23 cellular contexts compared by ENCODE assay signal in the genomic region with DNA sequence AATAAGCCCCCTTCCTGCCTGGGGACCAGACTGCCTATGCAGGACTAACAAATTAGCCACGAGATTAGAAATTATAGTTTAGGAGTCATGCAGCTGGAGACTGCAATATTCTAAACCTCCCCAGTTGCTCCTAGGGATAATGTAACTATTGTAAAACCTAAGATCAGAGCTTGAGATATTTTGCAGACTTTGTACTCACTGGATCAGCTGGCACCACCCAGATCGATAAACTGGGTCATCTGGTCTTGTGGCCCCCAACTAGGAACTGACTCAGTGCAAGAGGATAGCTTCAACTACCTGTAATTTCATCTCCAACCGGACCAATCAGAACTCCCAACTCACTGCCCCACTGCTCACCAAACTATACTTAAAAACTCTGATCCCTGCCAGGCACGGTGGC. TPM values are rescaled to one million over a fixed set of nuclear protein-coding genes. Genes with fewer than 3 reads are reported as not detected.
DNase-seq lines count a peak whose midpoint lies in the region; ATAC-seq, FAIRE-seq and TF ChIP-seq lines count a peak whose summit lies in the region.
"Had no signal": no experiment of that assay in that cellular context is flagged by ENCODE, and none has a peak within 500 bp of the region (broad histone marks: within the 10 kb centered on the region; RNA-seq: fewer than 3 reads in every experiment).

No MANE protein-coding gene starts in this region.

- H3K27ac ChIP-seq in HepG2 (ENCODE audit: extremely low read length, insufficient read depth, low read length) (no peak overlapping the region), right lobe of liver (no peak overlapping the region), mesenchymal stem cell (ENCODE audit: low read length, poor library complexity, severe bottlenecking) (no peak overlapping the region), small intestine (ENCODE audit: low read depth in 1 of 2, low read length in 1 of 2) (no peak overlapping the region), neural progenitor cell (no peak overlapping the region), breast epithelium (no peak overlapping the region)
- H3K27ac ChIP-seq: BLaER1 had no signal

- H3K4me1 ChIP-seq in HepG2 (ENCODE audit: insufficient read depth, low read length) (peaks cover 35% of the 10 kb centered on the region), right lobe of liver (no peaks in the 10 kb centered on the region), mesenchymal stem cell (ENCODE audit: control insufficient read depth, insufficient read depth, low read depth, low read length) (no peaks in the 10 kb centered on the region), small intestine (ENCODE audit: control insufficient read depth in 2 of 2, insufficient read depth in 1 of 2, low read depth in 1 of 2, low read length in 1 of 2) (no peaks in the 10 kb centered on the region), neural progenitor cell (no peaks in the 10 kb centered on the region), breast epithelium (no peaks in the 10 kb centered on the region)
- H3K4me1 ChIP-seq: BE2C, BLaER1 had no signal

- H2BK120ac ChIP-seq in mesenchymal stem cell (ENCODE audit: low read depth, low read length): no peak overlapping the region

- no peak for TF ChIP-seq POLR2A in HepG2 (IDR thresholded peaks at IDR 0.05; ENCODE audit: insufficient read depth in 1 of 2, low read depth in 2 of 2, low read length in 2 of 2)
- TF ChIP-seq POLR2A in right lobe of liver (IDR thresholded peaks at IDR 0.05): no peak
- no peak for TF ChIP-seq POLR2A in breast epithelium (IDR thresholded peaks at IDR 0.05)

- H2BK15ac ChIP-seq in mesenchymal stem cell (ENCODE audit: low read depth, poor library complexity, severe bottlenecking): no peak overlapping the region

- H3K9me3 ChIP-seq in HepG2 (ENCODE audit: low read length): peaks cover 13% of the 10 kb centered on the region
- no peaks in the 10 kb centered on the region for H3K9me3 ChIP-seq in right lobe of liver
- H3K9me3 ChIP-seq in mesenchymal stem cell (ENCODE audit: control insufficient read depth, low read length): peaks cover 10% of the 10 kb centered on the region
- no peaks in the 10 kb centered on the region for H3K9me3 ChIP-seq in small intestine (ENCODE audit: control insufficient read depth, low read depth)
- peaks cover 5% of the 10 kb centered on the region for H3K9me3 ChIP-seq in neural progenitor cell (ENCODE audit: low read depth)
- peaks cover 0 to 6% of the 10 kb centered on the region in 2 donors for H3K9me3 ChIP-seq in breast epithelium
- H3K9me3 ChIP-seq: BE2C had no signal

- H3K27me3 ChIP-seq in HepG2 (ENCODE audit: control insufficient read depth in 1 of 2, insufficient read depth in 2 of 2, low read length in 2 of 2) (no peaks in the 10 kb centered on the region), right lobe of liver (no peaks in the 10 kb centered on the region), mesenchymal stem cell (ENCODE audit: control insufficient read depth in 1 of 2, insufficient read depth in 1 of 2, low read length in 2 of 2) (no peaks in the 10 kb centered on the region), small intestine (ENCODE audit: control insufficient read depth in 2 of 2, insufficient read depth in 2 of 2, low read length in 2 of 2) (no peaks in the 10 kb centered on the region), neural progenitor cell (no peaks in the 10 kb centered on the region), breast epithelium (no peaks in the 10 kb centered on the region)
- H3K27me3 ChIP-seq: BE2C, BLaER1 had no signal

- no peak overlapping the region for H3K23ac ChIP-seq in mesenchymal stem cell (ENCODE audit: low read length in 2 of 2)

- no peaks in the 10 kb centered on the region for H3K4me1 Mint-ChIP-seq in neural progenitor cell
- H3K4me1 Mint-ChIP-seq: CD14-positive monocyte; CD4-positive, alpha-beta memory T cell; CD8-positive, alpha-beta memory T cell had no signal

- in situ Hi-C loops in HepG2 (cut with HindIII; ENCODE audit: extremely low pct_ligation_motif_present, low pct_unique_long_range_greater_than_20kb): no loop called here

- no peak overlapping the region for H2BK5ac ChIP-seq in mesenchymal stem cell (ENCODE audit: low read depth, low read length, poor library complexity, severe bottlenecking)

- no peak overlapping the region for H3K14ac ChIP-seq in mesenchymal stem cell (ENCODE audit: low read length in 2 of 2)

- no peak overlapping the region for H2AK5ac ChIP-seq in mesenchymal stem cell (ENCODE audit: low read length, severe bottlenecking)

- TF ChIP-seq RAD21 in HepG2 (CRISPR knock-in tag; IDR thresholded peaks at IDR 0.05): no peak

- H3K4ac ChIP-seq in mesenchymal stem cell (ENCODE audit: low read depth in 1 of 2, low read length in 2 of 2): no peak overlapping the region

- H3K9me3 Mint-ChIP-seq in neural progenitor cell: peaks cover 11% of the 10 kb centered on the region

- H3K79me2 ChIP-seq in HepG2 (ENCODE audit: insufficient read depth, low read length) (no peaks in the 10 kb centered on the region), neural progenitor cell (ENCODE audit: low read depth) (no peaks in the 10 kb centered on the region)

- no peak for TF ChIP-seq EP300 in HepG2 (IDR thresholded peaks at IDR 0.05; ENCODE audit: low read depth in 2 of 2, low read length in 2 of 2)
- no peak for TF ChIP-seq EP300 in HepG2 (CRISPR knock-in tag; IDR thresholded peaks at IDR 0.05; ENCODE audit: borderline replicate concordance)

- no peaks in the 10 kb centered on the region for H3K79me1 ChIP-seq in mesenchymal stem cell (replicated peaks; ENCODE audit: low read length, poor library complexity, severe bottlenecking)

- H4K8ac ChIP-seq in mesenchymal stem cell (ENCODE audit: low read length): no peak overlapping the region

- H2BK12ac ChIP-seq in mesenchymal stem cell (ENCODE audit: low read length in 2 of 2): no peak overlapping the region

- no peak overlapping the region for H3K18ac ChIP-seq in mesenchymal stem cell (ENCODE audit: low read depth in 1 of 2, low read length in 2 of 2)

- H2AFZ ChIP-seq in HepG2 (ENCODE audit: low read length) (no peak overlapping the region), mesenchymal stem cell (ENCODE audit: low read depth, low read length) (peak overlapping the region; percentile 4), neural progenitor cell (replicated peaks) (no peak overlapping the region)

- H3K27me3 Mint-ChIP-seq in neural progenitor cell (ENCODE audit: insufficient read depth, low read depth): no peaks in the 10 kb centered on the region
- H3K27me3 Mint-ChIP-seq: CD4-positive, alpha-beta memory T cell; CD4-positive, CD25-positive, alpha-beta regulatory T cell; CD8-positive, alpha-beta memory T cell had no signal

- H3K9ac ChIP-seq in HepG2 (ENCODE audit: insufficient read depth, low read depth, low read length): no peak overlapping the region
- no peak overlapping the region for H3K9ac ChIP-seq in mesenchymal stem cell (ENCODE audit: low read length)
- no peak overlapping the region for H3K9ac ChIP-seq in neural progenitor cell
- H3K9ac ChIP-seq: BLaER1 had no signal

- H4K20me1 ChIP-seq in HepG2 (ENCODE audit: insufficient read depth, low read length) (no peaks in the 10 kb centered on the region), neural progenitor cell (ENCODE audit: low read depth) (no peaks in the 10 kb centered on the region)
- H4K20me1 ChIP-seq: BLaER1 had no signal

- POLR2A ChIA-PET in HepG2 (lab: Yijun Ruan, JAX): interaction anchor here (1.0 kb wide), 1 partner anchor 38 kb away, joined by 4 read pairs; a partner anchor contains a TSS

- TF ChIP-seq CTCF in HepG2 (CRISPR knock-in tag; IDR thresholded peaks at IDR 0.05): no peak
- no peak for TF ChIP-seq CTCF in right lobe of liver (IDR thresholded peaks at IDR 0.05)
- TF ChIP-seq CTCF in neural progenitor cell (IDR thresholded peaks at IDR 0.05): no peak
- no peak for TF ChIP-seq CTCF in breast epithelium (IDR thresholded peaks at IDR 0.05)

- no peaks in the 10 kb centered on the region for H3F3A ChIP-seq in neural progenitor cell (ENCODE audit: low read depth)

- no peak overlapping the region for H3K27ac Mint-ChIP-seq in neural progenitor cell
- H3K27ac Mint-ChIP-seq: CD4-positive, alpha-beta memory T cell; CD4-positive, CD25-positive, alpha-beta regulatory T cell; CD8-positive, alpha-beta memory T cell had no signal

- FAIRE-seq in HepG2 (lab: Jason Lieb, UNC) (no peak), small intestine (lab: Jason Lieb, UNC) (no peak)
- FAIRE-seq: A204.1, D721Med, G401.6, GM12891, GM19239 had no signal

- CTCF ChIA-PET in HepG2 (lab: Yijun Ruan, JAX; ENCODE audit: low intra/inter-chr PET ratio, low total read pairs): no interaction called here

- H3K36me3 ChIP-seq in HepG2 (replicated peaks in 1 of 2; ENCODE audit: control insufficient read depth in 1 of 2, insufficient read depth in 2 of 2, low read length in 2 of 2): no peaks in the 10 kb centered on the region
- H3K36me3 ChIP-seq in right lobe of liver: no peaks in the 10 kb centered on the region
- no peaks in the 10 kb centered on the region for H3K36me3 ChIP-seq in mesenchymal stem cell (ENCODE audit: control insufficient read depth in 1 of 2, insufficient read depth in 2 of 2, low read depth in 1 of 2, low read length in 2 of 2)
- H3K36me3 ChIP-seq in small intestine (ENCODE audit: control insufficient read depth in 2 of 2, insufficient read depth in 2 of 2, low read length in 2 of 2): no peaks in the 10 kb centered on the region
- no peaks in the 10 kb centered on the region for H3K36me3 ChIP-seq in neural progenitor cell
- no peaks in the 10 kb centered on the region for H3K36me3 ChIP-seq in breast epithelium
- H3K36me3 ChIP-seq: BE2C had no signal

- DNase-seq in HepG2 (ENCODE audit: low spot score) (peak; percentile 35), right lobe of liver (no peak), mesenchymal stem cell (no peak), small intestine (peak; percentile 9), neural progenitor cell (ENCODE audit: low spot score) (no peak), breast epithelium (ENCODE audit: low spot score in 2 of 2) (no peak)
- DNase-seq: 8988T; ACHN; BE2C; C1 segment of cervical spinal cord; CD4-positive, alpha-beta memory T cell; CD4-positive, CD25-positive, alpha-beta regulatory T cell; CD8-positive, alpha-beta memory T cell; COR-L47; DMS79 treated with DMSO at 0.1 percent for 48 hours; GF-D8 had no signal

- H3K4me3 Mint-ChIP-seq in neural progenitor cell: no peak overlapping the region
- H3K4me3 Mint-ChIP-seq: CD14-positive monocyte; CD4-positive, alpha-beta memory T cell; CD4-positive, CD25-positive, alpha-beta regulatory T cell; CD8-positive, alpha-beta memory T cell had no signal

- H3K36me3 Mint-ChIP-seq in neural progenitor cell: peaks cover 5% of the 10 kb centered on the region

- H3K4me2 ChIP-seq in HepG2 (ENCODE audit: low read depth, low read length) (peak overlapping the region; percentile 29; the same call in 1 of the 2 replicates), mesenchymal stem cell (ENCODE audit: low read length, poor library complexity, severe bottlenecking) (no peak overlapping the region), neural progenitor cell (no peak overlapping the region)
- H3K4me2 ChIP-seq: BLaER1 had no signal

- BruUV-seq in HepG2 (replicated peaks; lab: Mats Ljungman, UMichigan): no TSS peak

- 63% methylated on average over 3 of the region's 4 CpGs for WGBS in HepG2 (ENCODE audit: low lambda C conversion rate)
- WGBS in right lobe of liver (ENCODE audit: insufficient coverage, low coverage, low lambda C conversion rate, missing lambda C conversion rate): 88% methylated on average over 3 of the region's 4 CpGs
- 96% methylated on average over 3 of the region's 4 CpGs for WGBS in mesenchymal stem cell
- 68 to 81% (median 75%) methylated on average over 4 of the region's 4 CpGs for WGBS in small intestine, 3 donors

- ATAC-seq in HepG2: peak; percentile 72
- no peak for ATAC-seq in right lobe of liver

- H3K4me3 ChIP-seq in HepG2 (replicated peaks in 1 of 3; ENCODE audit: insufficient read depth in 1 of 3, low read depth in 2 of 3, low read length in 3 of 3): no peak overlapping the region
- H3K4me3 ChIP-seq in right lobe of liver: no peak overlapping the region
- no peak overlapping the region for H3K4me3 ChIP-seq in mesenchymal stem cell (ENCODE audit: insufficient read depth in 1 of 2, low read depth in 1 of 2, low read length in 2 of 2)
- H3K4me3 ChIP-seq in small intestine (ENCODE audit: low read depth in 1 of 2, low read length in 2 of 2): no peak overlapping the region
- no peak overlapping the region for H3K4me3 ChIP-seq in neural progenitor cell
- no peak overlapping the region for H3K4me3 ChIP-seq in breast epithelium
- H3K4me3 ChIP-seq: BLaER1 had no signal

- no peak overlapping the region for H4K91ac ChIP-seq in mesenchymal stem cell (ENCODE audit: low read length)

- intact Hi-C loops in HepG2 (cut with micrococcal nuclease; ENCODE audit: unreplicated experiment): loop anchor here (1.0 kb wide), 1 partner anchor 9 kb away; no protein-coding TSS in a partner anchor
- intact Hi-C loops in right lobe of liver (cut with DNase I): no loop called here
- intact Hi-C loops in breast epithelium (cut with DNase I; ENCODE audit: low total_unique reads): no loop called here

RNA-seq across cellular contexts. Expression of a gene that starts 38.2 kb away (rescaled TPM):
- total RNA-seq in HepG2 (2016; rRNA removed; fragmentation: Illumina TruSeq; extraction: Trizol): 41.6 and 46.4 TPM in 2 replicates
- 20.3 and 22.3 TPM in 2 replicates for total RNA-seq in HepG2 (2016; cell fraction: cytosol; rRNA removed; fragmentation: Illumina TruSeq; extraction: Trizol; ENCODE audit: low read depth)
- 44.0 and 45.9 TPM in 2 replicates for total RNA-seq in HepG2 (2016; cell fraction: insoluble cytoplasmic fraction; rRNA removed; fragmentation: Illumina TruSeq; extraction: Trizol)
- total RNA-seq in HepG2 (2016; cell fraction: membrane; rRNA removed; fragmentation: Illumina TruSeq; extraction: Trizol): 37.1 and 46.9 TPM in 2 replicates
- 32.8 and 33.1 TPM in 2 replicates for total RNA-seq in HepG2 (2016; cell fraction: nucleus; rRNA removed; fragmentation: Illumina TruSeq; extraction: Trizol)
- 8.0 and 10.9 TPM in 2 replicates for polyA plus RNA-seq in HepG2 (2011; rRNA removed)
- 4.4 and 7.0 TPM in 2 replicates for polyA plus RNA-seq in HepG2 (2011; cell fraction: cytosol; rRNA removed)
- 6.7 and 8.1 TPM in 2 replicates for polyA plus RNA-seq in HepG2 (2011; cell fraction: nucleus; rRNA removed)
- polyA plus RNA-seq in HepG2 (2012): 28.3 and 30.1 TPM in 2 replicates
- 20.4 and 21.1 TPM in 2 replicates for polyA plus RNA-seq in HepG2 (2016; cell fraction: cytosol; fragmentation: Illumina TruSeq; extraction: Trizol; ENCODE audit: low read depth)
- 48.5 and 53.9 TPM in 2 replicates for polyA plus RNA-seq in HepG2 (2016; cell fraction: insoluble cytoplasmic fraction; fragmentation: Illumina TruSeq; extraction: Trizol; ENCODE audit: low read depth)
- 31.1 and 31.6 TPM in 2 replicates for polyA plus RNA-seq in HepG2 (2016; cell fraction: membrane; fragmentation: Illumina TruSeq; extraction: Trizol; ENCODE audit: low read depth)
- 36.8 and 38.2 TPM in 2 replicates for polyA plus RNA-seq in HepG2 (2016; cell fraction: nucleus; fragmentation: Illumina TruSeq; extraction: Trizol; ENCODE audit: insufficient read depth, low read depth)
- polyA minus RNA-seq in HepG2 (2011; rRNA and poly(A)+ RNA removed; ENCODE audit: low replicate concordance): 8.8 and 29.7 TPM in 2 replicates
- 11.5 and 11.8 TPM in 2 replicates for polyA minus RNA-seq in HepG2 (2011; cell fraction: cytosol; rRNA and poly(A)+ RNA removed)
- polyA minus RNA-seq in HepG2 (2011; cell fraction: nucleus; rRNA and poly(A)+ RNA removed): 39.3 and 44.4 TPM in 2 replicates
- 10 to 100 TPM; 13.3 to 23.9 (median 20.2) TPM for total RNA-seq in right lobe of liver
- 44.8 TPM for polyA plus RNA-seq in mesenchymal stem cell (2013, experiment 1 of 2)
- 43.8 TPM for polyA plus RNA-seq in mesenchymal stem cell (2013, experiment 2 of 2)
- polyA plus RNA-seq in small intestine: 10 to 100 TPM; 25.5 to 38.5 (median 29.7) TPM
- total RNA-seq in neural progenitor cell (ENCODE audit: low replicate concordance): 33.9 and 52.8 TPM in 2 replicates
- total RNA-seq in breast epithelium: 10 to 100 TPM; 33.8 to 39.8 (median 36.9) TPM

RNA-seq across cellular contexts. Expression of a gene that starts 52.0 kb away (rescaled TPM):
- total RNA-seq in HepG2 (2016; rRNA removed; fragmentation: Illumina TruSeq; extraction: Trizol) (78.4 and 114 TPM in 2 replicates), right lobe of liver (1 to 10 TPM; 4.9 to 9.4 (median 8.1) TPM), neural progenitor cell (ENCODE audit: low replicate concordance) (53.3 and 61.2 TPM in 2 replicates), breast epithelium (10 to 100 TPM; 18.2 to 28.8 (median 23.7) TPM)
- total RNA-seq in HepG2 (2016; cell fraction: cytosol; rRNA removed; fragmentation: Illumina TruSeq; extraction: Trizol; ENCODE audit: low read depth): 37.2 and 44.7 TPM in 2 replicates
- 77.5 and 119 TPM in 2 replicates for total RNA-seq in HepG2 (2016; cell fraction: insoluble cytoplasmic fraction; rRNA removed; fragmentation: Illumina TruSeq; extraction: Trizol)
- 39.2 and 47.0 TPM in 2 replicates for total RNA-seq in HepG2 (2016; cell fraction: membrane; rRNA removed; fragmentation: Illumina TruSeq; extraction: Trizol)
- total RNA-seq in HepG2 (2016; cell fraction: nucleus; rRNA removed; fragmentation: Illumina TruSeq; extraction: Trizol): 40.6 and 42.7 TPM in 2 replicates
- polyA plus RNA-seq in HepG2 (2011; rRNA removed) (16.4 and 23.6 TPM in 2 replicates), small intestine (10 to 100 TPM in 2 of 3 donors, 1 to 10 TPM in 1; 9.4 to 23.2 (median 13.0) TPM)
- 8.1 and 14.1 TPM in 2 replicates for polyA plus RNA-seq in HepG2 (2011; cell fraction: cytosol; rRNA removed)
- polyA plus RNA-seq in HepG2 (2011; cell fraction: nucleus; rRNA removed): 5.4 and 10.2 TPM in 2 replicates
- 18.8 and 26.8 TPM in 2 replicates for polyA plus RNA-seq in HepG2 (2012)
- 5.7 and 6.5 TPM in 2 replicates for polyA plus RNA-seq in HepG2 (2016; cell fraction: cytosol; fragmentation: Illumina TruSeq; extraction: Trizol; ENCODE audit: low read depth)
- 114 and 121 TPM in 2 replicates for polyA plus RNA-seq in HepG2 (2016; cell fraction: insoluble cytoplasmic fraction; fragmentation: Illumina TruSeq; extraction: Trizol; ENCODE audit: low read depth)
- 7.8 and 9.8 TPM in 2 replicates for polyA plus RNA-seq in HepG2 (2016; cell fraction: membrane; fragmentation: Illumina TruSeq; extraction: Trizol; ENCODE audit: low read depth)
- 73.3 and 78.2 TPM in 2 replicates for polyA plus RNA-seq in HepG2 (2016; cell fraction: nucleus; fragmentation: Illumina TruSeq; extraction: Trizol; ENCODE audit: insufficient read depth, low read depth)
- 2.7 and 18.5 TPM in 2 replicates for polyA minus RNA-seq in HepG2 (2011; rRNA and poly(A)+ RNA removed; ENCODE audit: low replicate concordance)
- 17.8 TPM in 2 replicates for polyA minus RNA-seq in HepG2 (2011; cell fraction: cytosol; rRNA and poly(A)+ RNA removed)
- 23.3 and 25.5 TPM in 2 replicates for polyA minus RNA-seq in HepG2 (2011; cell fraction: nucleus; rRNA and poly(A)+ RNA removed)
- 25.6 TPM for polyA plus RNA-seq in mesenchymal stem cell (2013, experiment 1 of 2)
- 24.6 TPM for polyA plus RNA-seq in mesenchymal stem cell (2013, experiment 2 of 2)

RNA-seq across cellular contexts. Expression of a gene that starts 52.2 kb away (rescaled TPM):
- 39.1 and 51.0 TPM in 2 replicates for total RNA-seq in HepG2 (2016; rRNA removed; fragmentation: Illumina TruSeq; extraction: Trizol)
- 7.8 and 8.9 TPM in 2 replicates for total RNA-seq in HepG2 (2016; cell fraction: cytosol; rRNA removed; fragmentation: Illumina TruSeq; extraction: Trizol; ENCODE audit: low read depth)
- 38.6 and 49.9 TPM in 2 replicates for total RNA-seq in HepG2 (2016; cell fraction: insoluble cytoplasmic fraction; rRNA removed; fragmentation: Illumina TruSeq; extraction: Trizol)
- total RNA-seq in HepG2 (2016; cell fraction: membrane; rRNA removed; fragmentation: Illumina TruSeq; extraction: Trizol): 18.7 and 20.4 TPM in 2 replicates
- 31.8 and 32.5 TPM in 2 replicates for total RNA-seq in HepG2 (2016; cell fraction: nucleus; rRNA removed; fragmentation: Illumina TruSeq; extraction: Trizol)
- 12.7 and 14.7 TPM in 2 replicates for polyA plus RNA-seq in HepG2 (2011; rRNA removed)
- 8.2 and 9.1 TPM in 2 replicates for polyA plus RNA-seq in HepG2 (2011; cell fraction: cytosol; rRNA removed)
- polyA plus RNA-seq in HepG2 (2011; cell fraction: nucleus; rRNA removed): 5.8 and 9.0 TPM in 2 replicates
- 16.0 and 16.1 TPM in 2 replicates for polyA plus RNA-seq in HepG2 (2012)
- polyA plus RNA-seq in HepG2 (2016; cell fraction: cytosol; fragmentation: Illumina TruSeq; extraction: Trizol; ENCODE audit: low read depth): 4.6 and 7.2 TPM in 2 replicates
- 45.0 and 45.2 TPM in 2 replicates for polyA plus RNA-seq in HepG2 (2016; cell fraction: insoluble cytoplasmic fraction; fragmentation: Illumina TruSeq; extraction: Trizol; ENCODE audit: low read depth)
- 11.8 and 12.5 TPM in 2 replicates for polyA plus RNA-seq in HepG2 (2016; cell fraction: membrane; fragmentation: Illumina TruSeq; extraction: Trizol; ENCODE audit: low read depth)
- 25.0 and 26.1 TPM in 2 replicates for polyA plus RNA-seq in HepG2 (2016; cell fraction: nucleus; fragmentation: Illumina TruSeq; extraction: Trizol; ENCODE audit: insufficient read depth, low read depth)
- 26.5 and 78.8 TPM in 2 replicates for polyA minus RNA-seq in HepG2 (2011; rRNA and poly(A)+ RNA removed; ENCODE audit: low replicate concordance)
- polyA minus RNA-seq in HepG2 (2011; cell fraction: cytosol; rRNA and poly(A)+ RNA removed): 10.0 and 10.5 TPM in 2 replicates
- polyA minus RNA-seq in HepG2 (2011; cell fraction: nucleus; rRNA and poly(A)+ RNA removed): 39.3 and 40.9 TPM in 2 replicates
- 1 to 10 TPM; 4.7 to 9.0 (median 6.2) TPM for total RNA-seq in right lobe of liver
- 26.1 TPM for polyA plus RNA-seq in mesenchymal stem cell (2013, experiment 1 of 2)
- 28.5 TPM for polyA plus RNA-seq in mesenchymal stem cell (2013, experiment 2 of 2)
- 10 to 100 TPM in 2 of 3 donors, 1 to 10 TPM in 1; 9.6 to 14.0 (median 12.4) TPM for polyA plus RNA-seq in small intestine
- 39.0 and 40.6 TPM in 2 replicates for total RNA-seq in neural progenitor cell (ENCODE audit: low replicate concordance)
- 10 to 100 TPM; 12.8 to 23.3 (median 18.7) TPM for total RNA-seq in breast epithelium

Comparison
In these comparisons a context has a peak if more than half of its experiments do, and no peak if none do; other contexts are left out.
1. DNase-seq: peak in HepG2 (single experiment) and small intestine (single experiment); none in right lobe of liver (0 of 3), mesenchymal stem cell (single experiment), neural progenitor cell (single experiment) and breast epithelium (0 of 2).